Comparison of ENCODE assay signal across 8 cellular contexts in the genomic region with DNA sequence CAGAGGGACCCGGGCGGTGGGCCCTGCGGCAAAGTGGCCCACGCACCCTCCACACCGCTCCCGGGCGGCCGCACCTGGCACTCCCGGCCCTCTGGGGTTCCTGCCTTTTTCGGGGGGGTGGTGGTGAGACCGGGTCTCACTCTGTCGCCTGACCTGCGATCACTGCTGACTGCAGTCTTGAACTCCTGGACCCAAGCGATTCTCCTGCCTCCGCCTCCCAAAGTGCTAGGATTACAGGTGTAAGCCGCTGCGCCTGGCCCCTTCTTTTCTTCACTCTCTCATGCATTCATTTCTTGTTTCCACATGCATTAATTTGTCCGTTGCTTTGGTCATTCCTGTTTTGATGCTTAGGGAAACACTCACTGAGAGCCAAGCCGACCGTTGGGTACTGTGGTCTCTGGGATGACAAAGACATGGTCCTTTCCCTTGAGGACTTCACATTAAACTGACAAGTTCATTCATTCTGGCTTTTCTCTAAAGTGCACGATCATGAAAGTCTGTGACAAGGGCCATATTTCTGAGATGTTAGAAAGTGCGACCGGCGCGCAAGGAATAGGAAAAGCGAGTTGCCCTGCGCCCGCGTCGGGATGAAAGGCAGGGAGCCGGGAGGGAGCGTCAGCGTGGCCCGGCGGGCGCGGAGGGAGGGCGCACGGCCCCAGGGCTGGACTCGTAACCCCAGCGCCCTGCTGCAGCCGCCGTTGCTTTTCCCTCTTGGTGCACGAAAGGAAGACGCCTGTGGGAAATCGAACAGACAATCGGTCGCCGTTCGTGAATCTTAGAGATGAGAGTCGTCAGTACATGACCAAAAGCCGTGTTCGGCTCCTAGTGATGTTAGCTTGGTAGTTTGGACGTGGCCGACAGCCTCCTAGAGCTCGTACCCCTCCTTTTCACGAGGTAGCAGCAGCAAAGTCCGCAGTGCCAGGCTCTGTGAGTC. TPM values are rescaled to one million over a fixed set of nuclear protein-coding genes. Genes with fewer than 3 reads are reported as not detected.
DNase-seq lines count a peak whose midpoint lies in the region; ATAC-seq and TF ChIP-seq lines count a peak whose summit lies in the region.

No MANE protein-coding gene starts in this region.

- peaks cover 36% of the 10 kb centered on the region for H3K27me3 ChIP-seq in CD4-positive, alpha-beta T cell (ENCODE audit: control insufficient read depth, insufficient read depth, low read length)
- peaks cover 87% of the 10 kb centered on the region for H3K27me3 ChIP-seq in neutrophil

- TF ChIP-seq CTCF in CD4-positive, alpha-beta T cell (IDR thresholded peaks at IDR 0.05) = no peak
- TF ChIP-seq CTCF in HFF-Myc (IDR thresholded peaks at IDR 0.05; ENCODE audit: low read depth, low read length, missing control alignments) (no peak), fibroblast of pulmonary artery (IDR thresholded peaks at IDR 0.05; ENCODE audit: low read length, missing control alignments) (no peak), neutrophil (IDR thresholded peaks at IDR 0.05) (no peak)

- peak; percentile 15 for ATAC-seq in CD4-positive, alpha-beta T cell (ENCODE audit: poor library complexity)
- no peak for ATAC-seq in GM21423 (IDR thresholded peaks at IDR 0.05; ENCODE audit: unreplicated experiment)
- no peak for ATAC-seq in HG03196 (IDR thresholded peaks at IDR 0.05; ENCODE audit: unreplicated experiment)

- no peaks in the 10 kb centered on the region for H3K9me3 Mint-ChIP-seq in CD4-positive, alpha-beta T cell
- no peaks in the 10 kb centered on the region for H3K9me3 Mint-ChIP-seq in activated CD4-positive, alpha-beta memory T cell treated with anti-CD3 and anti-CD28 coated beads for 36 hours

- DNase-seq in CD4-positive, alpha-beta T cell = no peak
- no peak for DNase-seq in HFF-Myc (ENCODE audit: extremely low read depth, low read depth)
- DNase-seq in activated CD4-positive, alpha-beta memory T cell treated with anti-CD3 and anti-CD28 coated beads for 36 hours = peak; percentile 41
- DNase-seq in fibroblast of pulmonary artery (ENCODE audit: low read depth) = peak; percentile 6
- no peak for DNase-seq in NCI-H1105 treated with DMSO at 0.1 percent for 48 hours (lab: John Stamatoyannopoulos, UW)

- CTCF ChIA-PET in CD4-positive, alpha-beta T cell (lab: Charles Lee) = no interaction called here
- CTCF ChIA-PET in activated CD4-positive, alpha-beta memory T cell treated with anti-CD3 and anti-CD28 coated beads for 36 hours (lab: Charles Lee) = interaction anchor here (0.9 to 1.0 kb wide), 3 partner anchors 41 to 53 kb away, joined by 3 to 8 read pairs (median 3); no protein-coding TSS in a partner anchor

- H3K4me1 ChIP-seq in neutrophil (ENCODE audit: control insufficient read depth in 1 of 2, insufficient read depth in 1 of 2, low read depth in 1 of 2, low read length in 1 of 2) = peaks cover 23 to 28% of the 10 kb centered on the region in 2 experiments

- H3K4me3 Mint-ChIP-seq in CD4-positive, alpha-beta T cell = peak overlapping the region; percentile 92
- peak overlapping the region; percentile 77 for H3K4me3 Mint-ChIP-seq in activated CD4-positive, alpha-beta memory T cell treated with anti-CD3 and anti-CD28 coated beads for 36 hours

- no peaks in the 10 kb centered on the region for H3K36me3 ChIP-seq in neutrophil

- no peaks in the 10 kb centered on the region for H3K9me3 ChIP-seq in CD4-positive, alpha-beta T cell (ENCODE audit: control insufficient read depth, low read length)
- no peaks in the 10 kb centered on the region for H3K9me3 ChIP-seq in neutrophil

- peaks cover 55% of the 10 kb centered on the region for H3K27me3 Mint-ChIP-seq in CD4-positive, alpha-beta T cell
- H3K27me3 Mint-ChIP-seq in activated CD4-positive, alpha-beta memory T cell treated with anti-CD3 and anti-CD28 coated beads for 36 hours = peaks cover 12% of the 10 kb centered on the region

- no peak overlapping the region for H3K27ac ChIP-seq in CD4-positive, alpha-beta T cell (ENCODE audit: low read depth, low read length)
- no peak overlapping the region for H3K27ac ChIP-seq in neutrophil

- intact Hi-C loops in CD4-positive, alpha-beta T cell (cut with DNase I, micrococcal nuclease) = loop anchor here (2.0 to 5.0 kb wide), 2 partner anchors 51 to 53 kb away; no protein-coding TSS in a partner anchor
- intact Hi-C loops in activated CD4-positive, alpha-beta memory T cell treated with anti-CD3 and anti-CD28 coated beads for 36 hours (cut with micrococcal nuclease) = loop anchor here (1.0 to 5.0 kb wide), 8 partner anchors 29 to 851 kb away; a partner anchor contains a TSS

- H3K27ac Mint-ChIP-seq in CD4-positive, alpha-beta T cell = peak overlapping the region; percentile 18
- peak overlapping the region; percentile 77 for H3K27ac Mint-ChIP-seq in activated CD4-positive, alpha-beta memory T cell treated with anti-CD3 and anti-CD28 coated beads for 36 hours

- POLR2A ChIA-PET in CD4-positive, alpha-beta T cell (lab: Charles Lee) = interaction anchor here (0.7 to 1.1 kb wide), 2 partner anchors 53 kb away, joined by 3 to 4 read pairs; no protein-coding TSS in a partner anchor
- POLR2A ChIA-PET in activated CD4-positive, alpha-beta memory T cell treated with anti-CD3 and anti-CD28 coated beads for 36 hours (lab: Charles Lee) = interaction anchor here (4.1 kb wide), 1 partner anchor 38 kb away, joined by 41 read pairs; no protein-coding TSS in a partner anchor

- H3K4me1 Mint-ChIP-seq in CD4-positive, alpha-beta T cell (ENCODE audit: low read depth) = peaks cover 29% of the 10 kb centered on the region
- peaks cover 33% of the 10 kb centered on the region for H3K4me1 Mint-ChIP-seq in activated CD4-positive, alpha-beta memory T cell treated with anti-CD3 and anti-CD28 coated beads for 36 hours (ENCODE audit: low read depth)

- H3K36me3 Mint-ChIP-seq in CD4-positive, alpha-beta T cell (ENCODE audit: low read depth) = no peaks in the 10 kb centered on the region
- H3K36me3 Mint-ChIP-seq in activated CD4-positive, alpha-beta memory T cell treated with anti-CD3 and anti-CD28 coated beads for 36 hours = peaks cover 22% of the 10 kb centered on the region

- H3K4me3 ChIP-seq in HFF-Myc (replicated peaks; ENCODE audit: low read depth, low read length) (peak overlapping the region; percentile 56), fibroblast of pulmonary artery (replicated peaks; ENCODE audit: low read depth, low read length) (peak overlapping the region; percentile 50), neutrophil (ENCODE audit: low read depth in 1 of 2, low read length in 1 of 2) (peak overlapping the region; percentile 18 to 57)

RNA-seq across cellular contexts. Expression of a gene that starts 1.0 kb away (rescaled TPM):
- 1 to 10 TPM; 9.7 TPM for total RNA-seq in CD4-positive, alpha-beta T cell
- 10 to 100 TPM; 42.1 to 43.2 TPM for total RNA-seq in activated CD4-positive, alpha-beta memory T cell treated with anti-CD3 and anti-CD28 coated beads for 36 hours

RNA-seq across cellular contexts. Expression of a gene that starts 50.4 kb away (rescaled TPM):
- under 1 TPM; 0.14 to 0.22 TPM for total RNA-seq in CD4-positive, alpha-beta T cell
- under 1 TPM; 0.22 to 0.62 TPM for total RNA-seq in activated CD4-positive, alpha-beta memory T cell treated with anti-CD3 and anti-CD28 coated beads for 36 hours

Comparison
In these comparisons a context has a peak if more than half of its experiments do, and no peak if none do; other contexts are left out.
1. DNase-seq: peak in activated CD4-positive, alpha-beta memory T cell treated with anti-CD3 and anti-CD28 coated beads for 36 hours (single experiment) and fibroblast of pulmonary artery (single experiment); none in CD4-positive, alpha-beta T cell (0 of 10), HFF-Myc (single experiment) and NCI-H1105 treated with DMSO at 0.1 percent for 48 hours (single experiment).
2. RNA of a gene that starts 1.0 kb away (total RNA-seq): 42.1 to 43.2 TPM in activated CD4-positive, alpha-beta memory T cell treated with anti-CD3 and anti-CD28 coated beads for 36 hours; 9.7 TPM in CD4-positive, alpha-beta T cell; every median in the first group is over 4 times any median in the second.
3. Peak in every context shown above with its lines, with median percentiles within 50 percentile points of each other: H3K4me3 ChIP-seq.